Comparison of ENCODE assay signal across 40 cellular contexts in genomic region chr3:50203113-50203852, GRCh38. TPM values are rescaled to one million over a fixed set of nuclear protein-coding genes. Genes with fewer than 3 reads are reported as not detected.
DNase-seq lines count a peak whose midpoint lies in the region; FAIRE-seq and TF ChIP-seq lines count a peak whose summit lies in the region.
"Had no signal": no experiment of that assay in that cellular context is flagged by ENCODE, and none has a peak within 500 bp of the region (broad histone marks: within the 10 kb centered on the region; RNA-seq: fewer than 3 reads in every experiment).

No MANE protein-coding gene starts in this region.

- no peaks in the 10 kb centered on the region for H3K27me3 Mint-ChIP-seq in Caco-2 (ENCODE audit: insufficient read depth, unreplicated experiment)
- H3K27me3 Mint-ChIP-seq in glutamatergic neuron (ENCODE audit: unreplicated experiment) = peaks cover 16% of the 10 kb centered on the region
- H3K27me3 Mint-ChIP-seq in neural progenitor cell (ENCODE audit: insufficient read depth, low read depth) = peaks cover 33% of the 10 kb centered on the region
- peaks cover 50% of the 10 kb centered on the region for H3K27me3 Mint-ChIP-seq in activated CD4-positive, alpha-beta memory T cell treated with anti-CD3 and anti-CD28 coated beads, Interleukin-2, amount 10 ng/mL, durations not matched to agents 7 days and 5 days

- H3F3A ChIP-seq in neural progenitor cell (ENCODE audit: low read depth) = peaks cover 10% of the 10 kb centered on the region

- no peaks in the 10 kb centered on the region for H4K20me1 ChIP-seq in neural progenitor cell (ENCODE audit: low read depth)

- WGBS in small intestine, 3 donors = 71 to 84% (median 76%) methylated on average over 9 of the region's 9 CpGs

- intact Hi-C loops in Caco-2 (cut with micrococcal nuclease; ENCODE audit: unreplicated experiment) = no loop called here

- H3K4me1 ChIP-seq in Caco-2 = peaks cover 17% of the 10 kb centered on the region; the same call in 1 of the 2 replicates
- peaks cover 12% of the 10 kb centered on the region for H3K4me1 ChIP-seq in neural progenitor cell
- peaks cover 0 to 3% of the 10 kb centered on the region in 2 donors for H3K4me1 ChIP-seq in small intestine (ENCODE audit: control insufficient read depth in 2 of 2, insufficient read depth in 1 of 2, low read depth in 1 of 2, low read length in 1 of 2)
- H3K4me1 ChIP-seq: prostate gland had no signal

- H3K36me3 ChIP-seq in Caco-2 (ENCODE audit: control insufficient read depth, insufficient read depth, low read length) (no peaks in the 10 kb centered on the region), neural progenitor cell (no peaks in the 10 kb centered on the region), small intestine (ENCODE audit: control insufficient read depth in 2 of 2, insufficient read depth in 2 of 2, low read length in 2 of 2) (no peaks in the 10 kb centered on the region)
- H3K36me3 ChIP-seq: BLaER1, gastroesophageal sphincter, neutrophil, prostate gland had no signal

- peaks cover 9% of the 10 kb centered on the region for H3K4me1 Mint-ChIP-seq in Caco-2 (ENCODE audit: low read depth, unreplicated experiment)
- H3K4me1 Mint-ChIP-seq in glutamatergic neuron (ENCODE audit: low read depth, unreplicated experiment) = peaks cover 3% of the 10 kb centered on the region
- peaks cover 20% of the 10 kb centered on the region for H3K4me1 Mint-ChIP-seq in neural progenitor cell
- no peaks in the 10 kb centered on the region for H3K4me1 Mint-ChIP-seq in activated CD4-positive, alpha-beta memory T cell treated with anti-CD3 and anti-CD28 coated beads, Interleukin-2, amount 10 ng/mL, durations not matched to agents 7 days and 5 days
- H3K4me1 Mint-ChIP-seq: immature natural killer cell; memory B cell; stimulated activated memory B cell treated with anti-CD40 and anti-IgM and Interleukin-4, amounts not matched to agents 10 μg/mL and 1 μg/mL and 100 μg/mL, for 72 hours had no signal

- FAIRE-seq in small intestine (lab: Jason Lieb, UNC) = no peak
- FAIRE-seq: bronchial epithelial cell, colon had no signal

- H3K27me3 ChIP-seq in Caco-2 (replicated peaks; ENCODE audit: control insufficient read depth, insufficient read depth, low read length) (no peaks in the 10 kb centered on the region), neural progenitor cell (peaks cover 41% of the 10 kb centered on the region), small intestine (ENCODE audit: control insufficient read depth in 2 of 2, insufficient read depth in 2 of 2, low read length in 2 of 2) (peaks cover 0 to 19% of the 10 kb centered on the region in 2 donors)

- no peak overlapping the region for H3K27ac Mint-ChIP-seq in Caco-2 (ENCODE audit: unreplicated experiment)
- peak overlapping the region; percentile 48 for H3K27ac Mint-ChIP-seq in glutamatergic neuron (ENCODE audit: unreplicated experiment)
- H3K27ac Mint-ChIP-seq in neural progenitor cell = peak overlapping the region; percentile 81
- H3K27ac Mint-ChIP-seq in activated CD4-positive, alpha-beta memory T cell treated with anti-CD3 and anti-CD28 coated beads, Interleukin-2, amount 10 ng/mL, durations not matched to agents 7 days and 5 days = no peak overlapping the region
- H3K27ac Mint-ChIP-seq: activated T-helper 2 cell treated with anti-CD3 and anti-CD28 coated beads, Interferon-gamma antibody, Interleukin-2, Interleukin-4, amounts not matched to agents 10 μg/mL and 5 μg/mL and 100 μg/mL, durations not matched to agents 14 hours and 24 hours and 36 hours; HFFc6; immature natural killer cell; memory B cell; stimulated activated memory B cell treated with anti-CD40 and anti-IgM and Interleukin-4, amounts not matched to agents 10 μg/mL and 1 μg/mL and 100 μg/mL, for 72 hours had no signal

- peaks cover under 1% of the 10 kb centered on the region for H3K36me3 Mint-ChIP-seq in Caco-2 (ENCODE audit: insufficient read depth, unreplicated experiment)
- H3K36me3 Mint-ChIP-seq in glutamatergic neuron (ENCODE audit: unreplicated experiment) = no peaks in the 10 kb centered on the region
- no peaks in the 10 kb centered on the region for H3K36me3 Mint-ChIP-seq in neural progenitor cell
- H3K36me3 Mint-ChIP-seq in activated CD4-positive, alpha-beta memory T cell treated with anti-CD3 and anti-CD28 coated beads, Interleukin-2, amount 10 ng/mL, durations not matched to agents 7 days and 5 days (ENCODE audit: low read depth) = no peaks in the 10 kb centered on the region
- H3K36me3 Mint-ChIP-seq: immature natural killer cell; memory B cell; stimulated activated memory B cell treated with anti-CD40 and anti-IgM and Interleukin-4, amounts not matched to agents 10 μg/mL and 1 μg/mL and 100 μg/mL, for 72 hours had no signal

- DNase-seq in Caco-2 (no peak), LHCN-M2 (ENCODE audit: low read depth) (peak; percentile 68), glutamatergic neuron (no peak), neural progenitor cell (ENCODE audit: low spot score) (no peak), NCI-H2081 (lab: John Stamatoyannopoulos, UW) (no peak), GM10248 (ENCODE audit: extremely low spot score) (no peak), small intestine (no peak)
- DNase-seq in activated CD4-positive, alpha-beta memory T cell treated with anti-CD3 and anti-CD28 coated beads, Interleukin-2, amount 10 ng/mL, durations not matched to agents 7 days and 5 days = no peak
- DNase-seq: activated naive CD4-positive, alpha-beta T cell treated with anti-CD3 and anti-CD28 coated beads, Interleukin-2, amount 50 U/mL, for 16 hours; activated T-cell treated with anti-CD3 and anti-CD28 coated beads for 4 hours; amniotic stem cell; COR-L47; DMS79 treated with DMSO at 0.1 percent for 48 hours; effector CD4-positive, alpha-beta T cell; HFFc6; hypothalamus; immature natural killer cell; left colon; NCI-H1048; NCI-H187; NCI-H2171; T-helper 2 cell had no signal

- H3K27ac ChIP-seq in neural progenitor cell (no peak overlapping the region), small intestine (ENCODE audit: low read depth in 1 of 2, low read length in 1 of 2) (no peak overlapping the region)
- H3K27ac ChIP-seq: BLaER1, gastroesophageal sphincter, GM23248, neutrophil, prostate gland had no signal

- TF ChIP-seq CTCF in Caco-2 (IDR thresholded peaks at IDR 0.05; ENCODE audit: insufficient read depth in 1 of 2, low read depth in 1 of 2, low read length in 1 of 2, severe bottlenecking in 1 of 2, unreplicated experiment in 1 of 2) = no peak
- no peak for TF ChIP-seq CTCF in glutamatergic neuron (IDR thresholded peaks at IDR 0.05; ENCODE audit: partially characterized antibody, unreplicated experiment)
- no peak for TF ChIP-seq CTCF in neural progenitor cell (IDR thresholded peaks at IDR 0.05)
- TF ChIP-seq CTCF in GM10248 (IDR thresholded peaks at IDR 0.05; ENCODE audit: control extremely low read depth, extremely low read depth, low read depth, missing control alignments) = no peak

- no peak overlapping the region for H2AFZ ChIP-seq in neural progenitor cell (replicated peaks)
- H2AFZ ChIP-seq: GM23248 had no signal

- H3K4me3 ChIP-seq in Caco-2 (ENCODE audit: low read depth, low read length) (no peak overlapping the region), neural progenitor cell (no peak overlapping the region), small intestine (ENCODE audit: low read depth in 1 of 2, low read length in 2 of 2) (no peak overlapping the region)
- H3K4me3 ChIP-seq: BLaER1, gastroesophageal sphincter, GM23248, prostate gland had no signal

- H3K9me3 Mint-ChIP-seq in Caco-2 (ENCODE audit: unreplicated experiment) = no peaks in the 10 kb centered on the region
- peaks cover 5% of the 10 kb centered on the region for H3K9me3 Mint-ChIP-seq in glutamatergic neuron (ENCODE audit: unreplicated experiment)
- no peaks in the 10 kb centered on the region for H3K9me3 Mint-ChIP-seq in neural progenitor cell
- no peaks in the 10 kb centered on the region for H3K9me3 Mint-ChIP-seq in activated CD4-positive, alpha-beta memory T cell treated with anti-CD3 and anti-CD28 coated beads, Interleukin-2, amount 10 ng/mL, durations not matched to agents 7 days and 5 days
- H3K9me3 Mint-ChIP-seq: activated T-helper 2 cell treated with anti-CD3 and anti-CD28 coated beads, Interferon-gamma antibody, Interleukin-2, Interleukin-4, amounts not matched to agents 10 μg/mL and 5 μg/mL and 100 μg/mL, durations not matched to agents 14 hours and 24 hours and 36 hours; HFFc6; immature natural killer cell; memory B cell; stimulated activated memory B cell treated with anti-CD40 and anti-IgM and Interleukin-4, amounts not matched to agents 10 μg/mL and 1 μg/mL and 100 μg/mL, for 72 hours had no signal

- H3K4me3 Mint-ChIP-seq in Caco-2 (ENCODE audit: unreplicated experiment) (peak overlapping the region; percentile 13), glutamatergic neuron (ENCODE audit: unreplicated experiment) (no peak overlapping the region), neural progenitor cell (peak overlapping the region; percentile 71)
- no peak overlapping the region for H3K4me3 Mint-ChIP-seq in activated CD4-positive, alpha-beta memory T cell treated with anti-CD3 and anti-CD28 coated beads, Interleukin-2, amount 10 ng/mL, durations not matched to agents 7 days and 5 days
- H3K4me3 Mint-ChIP-seq: HFFc6; immature natural killer cell; memory B cell; stimulated activated memory B cell treated with anti-CD40 and anti-IgM and Interleukin-4, amounts not matched to agents 10 μg/mL and 1 μg/mL and 100 μg/mL, for 72 hours had no signal

- no peak overlapping the region for H3K4me2 ChIP-seq in neural progenitor cell
- H3K4me2 ChIP-seq: BLaER1 had no signal

- H3K79me2 ChIP-seq in neural progenitor cell (ENCODE audit: low read depth) = no peaks in the 10 kb centered on the region

- POLR2A ChIA-PET in Caco-2 (lab: Charles Lee) = no interaction called here
- POLR2A ChIA-PET in activated CD4-positive, alpha-beta memory T cell treated with anti-CD3 and anti-CD28 coated beads, Interleukin-2, amount 10 ng/mL, durations not matched to agents 7 days and 5 days (lab: Charles Lee) = interaction anchor here (1.4 to 2.4 kb wide), 2 partner anchors 9 to 18 kb away, joined by 3 to 12 read pairs; no protein-coding TSS in a partner anchor
- POLR2A ChIA-PET in GM10248 (lab: Yijun Ruan, JAX) = no interaction called here

- H3K9me3 ChIP-seq in Caco-2 = no peaks in the 10 kb centered on the region
- H3K9me3 ChIP-seq in neural progenitor cell (ENCODE audit: low read depth) = no peaks in the 10 kb centered on the region
- no peaks in the 10 kb centered on the region for H3K9me3 ChIP-seq in small intestine (ENCODE audit: control insufficient read depth, low read depth)
- H3K9me3 ChIP-seq: BLaER1, gastroesophageal sphincter, neutrophil, prostate gland had no signal

- no peak overlapping the region for H3K9ac ChIP-seq in neural progenitor cell
- H3K9ac ChIP-seq: BLaER1, GM23248 had no signal

- no TSS peak for BruUV-seq in Caco-2 (replicated peaks; lab: Mats Ljungman, UMichigan)

- CTCF ChIA-PET in Caco-2 (lab: Charles Lee) = interaction anchor here (1.0 to 2.4 kb wide), 3 partner anchors 9 to 25 kb away, joined by 3 to 6 read pairs (median 3); no protein-coding TSS in a partner anchor
- CTCF ChIA-PET in activated CD4-positive, alpha-beta memory T cell treated with anti-CD3 and anti-CD28 coated beads, Interleukin-2, amount 10 ng/mL, durations not matched to agents 7 days and 5 days (lab: Charles Lee) = interaction anchor here (0.8 to 2.2 kb wide), 3 partner anchors 9 to 23 kb away, joined by 3 to 10 read pairs (median 4); partner anchors contain the start of gene GNAT1
- CTCF ChIA-PET in GM10248 (lab: Yijun Ruan, JAX) = interaction anchor here (1.0 to 6.2 kb wide), 6 partner anchors 10 to 71 kb away, joined by 3 to 40 read pairs (median 4); partner anchors contain the start of gene GNAT1

RNA-seq across cellular contexts. Expression of gene SLC38A3, which starts 1.8 kb away (rescaled TPM):
- 11.4 and 16.8 TPM in 2 replicates for total RNA-seq in Caco-2 (2022)
- 1.1 TPM in 1 of 2 replicates, not detected in the other for total RNA-seq in LHCN-M2 (2014; rRNA removed)
- 0.02 TPM for polyA plus RNA-seq in LHCN-M2 (2012)
- total RNA-seq in glutamatergic neuron (ENCODE audit: unreplicated experiment) = not detected
- 0.17 and 0.77 TPM in 2 replicates for total RNA-seq in neural progenitor cell (ENCODE audit: low replicate concordance)
- total RNA-seq in activated CD4-positive, alpha-beta memory T cell treated with anti-CD3 and anti-CD28 coated beads, Interleukin-2, amount 10 ng/mL, durations not matched to agents 7 days and 5 days = not detected
- 1 to 10 TPM in 1 of 3 donors, not detected in 2; 2.1 TPM for polyA plus RNA-seq in small intestine
- total RNA-seq: activated T-helper 2 cell treated with anti-CD3 and anti-CD28 coated beads, Interferon-gamma antibody, Interleukin-2, Interleukin-4, amounts not matched to agents 10 μg/mL and 5 μg/mL and 100 μg/mL, durations not matched to agents 14 hours and 24 hours and 36 hours; bronchial epithelial cell; fibroblast of lung; GM23248; HT-29; left colon; OCI-LY7; subcutaneous adipose tissue had no signal
- polyA plus RNA-seq: immature natural killer cell had no signal

RNA-seq across cellular contexts. Expression of gene GNAT1, which starts 11.9 kb away (rescaled TPM):
- total RNA-seq in Caco-2 (2022) = 0.50 TPM in 1 of 2 replicates, not detected in the other
- not detected in 2 replicates for total RNA-seq in LHCN-M2 (2014; rRNA removed)
- not detected for polyA plus RNA-seq in LHCN-M2 (2012)
- total RNA-seq in glutamatergic neuron (ENCODE audit: unreplicated experiment) = not detected
- 0.03 TPM in 1 of 2 replicates, not detected in the other for total RNA-seq in neural progenitor cell (ENCODE audit: low replicate concordance)
- total RNA-seq in activated CD4-positive, alpha-beta memory T cell treated with anti-CD3 and anti-CD28 coated beads, Interleukin-2, amount 10 ng/mL, durations not matched to agents 7 days and 5 days = not detected
- polyA plus RNA-seq in small intestine = not detected
- total RNA-seq: activated T-helper 2 cell treated with anti-CD3 and anti-CD28 coated beads, Interferon-gamma antibody, Interleukin-2, Interleukin-4, amounts not matched to agents 10 μg/mL and 5 μg/mL and 100 μg/mL, durations not matched to agents 14 hours and 24 hours and 36 hours; bronchial epithelial cell; fibroblast of lung; gastroesophageal sphincter; GM23248; HFFc6; left colon; NCI-H460; OCI-LY7; prostate gland; skeletal muscle tissue; subcutaneous adipose tissue; ureter had no signal
- polyA plus RNA-seq: AG04450, fibroblast of lung, GM23248, immature natural killer cell had no signal

RNA-seq across cellular contexts. Expression of gene GNAI2, which starts 32.7 kb away (rescaled TPM):
- total RNA-seq in Caco-2 (2022) (59.3 and 62.0 TPM in 2 replicates), LHCN-M2 (2014; rRNA removed) (297 and 323 TPM in 2 replicates), glutamatergic neuron (ENCODE audit: unreplicated experiment) (297 TPM), neural progenitor cell (ENCODE audit: low replicate concordance) (249 and 321 TPM in 2 replicates)
- 515 TPM for polyA plus RNA-seq in LHCN-M2 (2012)
- total RNA-seq in activated CD4-positive, alpha-beta memory T cell treated with anti-CD3 and anti-CD28 coated beads, Interleukin-2, amount 10 ng/mL, durations not matched to agents 7 days and 5 days = 100 to 1,000 TPM; 493 to 519 TPM
- polyA plus RNA-seq in small intestine = 100 to 1,000 TPM in 1 of 3 donors, 10 to 100 TPM in 2; 23.9 to 117 (median 49.2) TPM

RNA-seq across cellular contexts. Expression of gene SEMA3F, which starts 48.2 kb away (rescaled TPM):
- total RNA-seq in Caco-2 (2022) (11.3 and 16.5 TPM in 2 replicates), LHCN-M2 (2014; rRNA removed) (0.17 and 0.83 TPM in 2 replicates), glutamatergic neuron (ENCODE audit: unreplicated experiment) (41.2 TPM), neural progenitor cell (ENCODE audit: low replicate concordance) (14.5 and 42.5 TPM in 2 replicates)
- 0.55 TPM for polyA plus RNA-seq in LHCN-M2 (2012)
- total RNA-seq in activated CD4-positive, alpha-beta memory T cell treated with anti-CD3 and anti-CD28 coated beads, Interleukin-2, amount 10 ng/mL, durations not matched to agents 7 days and 5 days = under 1 TPM in 1 of 2 experiments, not detected in 1; 0.15 TPM
- polyA plus RNA-seq in small intestine = 10 to 100 TPM in 1 of 3 donors, 1 to 10 TPM in 2; 3.0 to 35.7 (median 3.6) TPM
- polyA plus RNA-seq: immature natural killer cell had no signal

Comparison
In these comparisons a context has a peak if more than half of its experiments do, and no peak if none do; other contexts are left out.
1. H3K27ac Mint-ChIP-seq: peak in glutamatergic neuron (single experiment) and neural progenitor cell (single experiment); none in Caco-2 (single experiment) and activated CD4-positive, alpha-beta memory T cell treated with anti-CD3 and anti-CD28 coated beads, Interleukin-2, amount 10 ng/mL, durations not matched to agents 7 days and 5 days (single experiment).
2. H3K4me3 Mint-ChIP-seq: peak in Caco-2 (single experiment) and neural progenitor cell (single experiment); none in glutamatergic neuron (single experiment) and activated CD4-positive, alpha-beta memory T cell treated with anti-CD3 and anti-CD28 coated beads, Interleukin-2, amount 10 ng/mL, durations not matched to agents 7 days and 5 days (single experiment).